Comparison of ENCODE assay signal across 23 cellular contexts in genomic region chr11:70926543-70926942, GRCh38.
"Had no signal": no experiment of that assay in that cellular context is flagged by ENCODE, and none has a peak within 500 bp of the region (broad histone marks: within the 10 kb centered on the region; RNA-seq: fewer than 3 reads in every experiment).

No MANE protein-coding gene starts in this region.

- H3K27ac Mint-ChIP-seq: activated B cell treated with CpG ODN at 0.5 μM for 24 hours; activated CD4-positive, alpha-beta T cell treated with anti-CD3 and anti-CD28 coated beads, Interleukin-2, amount 10 ng/mL, durations not matched to agents 24 days and 14 days; activated CD8-positive, alpha-beta memory T cell treated with anti-CD3 and anti-CD28 coated beads, Interleukin-2, amount 10 ng/mL, durations not matched to agents 7 days and 5 days; activated naive CD4-positive, alpha-beta T cell treated with anti-CD3 and anti-CD28 coated beads, Interleukin-2, amount 50 U/mL, for 24 hours; activated T-cell treated with anti-CD3 and anti-CD28 coated beads, Interleukin-2, amount 50 U/mL, for 24 hours; activated T-helper 1 cell treated with anti-CD3 and anti-CD28 coated beads, Interleukin-12 subunit alpha, Interleukin-12 subunit beta, Interleukin-2, Interleukin-4 antibody, amounts not matched to agents 30 ng/mL and 10 ng/mL and 1 ng/mL, durations not matched to agents 14 hours and 24 hours and 36 hours; IgD-negative memory B cell; T-helper 17 cell had no signal

- ATAC-seq: activated CD8-positive, alpha-beta memory T cell treated with anti-CD3 and anti-CD28 coated beads, Interleukin-2, amount 10 ng/mL, durations not matched to agents 7 days and 5 days; T-helper 17 cell had no signal

- H3K27me3 ChIP-seq: cardiac muscle cell, Peyer's patch had no signal

- H3K27me3 Mint-ChIP-seq: activated CD4-positive, alpha-beta T cell treated with anti-CD3 and anti-CD28 coated beads, Interleukin-2, amount 10 ng/mL, durations not matched to agents 24 days and 14 days; activated CD8-positive, alpha-beta memory T cell treated with anti-CD3 and anti-CD28 coated beads, Interleukin-2, amount 10 ng/mL, durations not matched to agents 7 days and 5 days; T-helper 17 cell had no signal

- H3K36me3 ChIP-seq: cardiac muscle cell, Peyer's patch had no signal

- H3K4me1 ChIP-seq: Peyer's patch had no signal

- H3K4me1 Mint-ChIP-seq: activated B cell treated with CpG ODN at 0.5 μM for 24 hours; activated CD4-positive, alpha-beta T cell treated with anti-CD3 and anti-CD28 coated beads, Interleukin-2, amount 10 ng/mL, durations not matched to agents 24 days and 14 days; activated CD8-positive, alpha-beta memory T cell treated with anti-CD3 and anti-CD28 coated beads, Interleukin-2, amount 10 ng/mL, durations not matched to agents 7 days and 5 days; activated naive CD4-positive, alpha-beta T cell treated with anti-CD3 and anti-CD28 coated beads, Interleukin-2, amount 50 U/mL, for 24 hours; T-helper 17 cell had no signal

- H3K36me3 Mint-ChIP-seq: activated naive CD4-positive, alpha-beta T cell treated with anti-CD3 and anti-CD28 coated beads, Interleukin-2, amount 50 U/mL, for 24 hours had no signal

- H3K4me3 ChIP-seq: cardiac muscle cell, Peyer's patch had no signal

- H3K27ac ChIP-seq: cardiac muscle cell, Peyer's patch had no signal

- DNase-seq: activated B cell treated with CpG ODN at 0.5 μM for 24 hours; activated CD4-positive, alpha-beta T cell treated with anti-CD3 and anti-CD28 coated beads for 1 hour; activated CD4-positive, alpha-beta T cell treated with anti-CD3 and anti-CD28 coated beads, Interleukin-2, amount 10 ng/mL, durations not matched to agents 24 days and 14 days; activated CD4-positive, alpha-beta T cell treated with anti-CD3 and anti-CD28 coated beads, Interleukin-2, amount 50 U/mL, for 48 hours; activated CD8-positive, alpha-beta memory T cell treated with anti-CD3 and anti-CD28 coated beads, Interleukin-2, amount 10 ng/mL, durations not matched to agents 7 days and 5 days; activated effector memory CD4-positive, alpha-beta T cell treated with Interleukin-2 at 50 U/mL for 16 hours; activated naive CD4-positive, alpha-beta T cell; activated T-cell treated with anti-CD3 and anti-CD28 coated beads, Interleukin-2, amount 50 U/mL, for 24 hours; KG1; NCI-H1105; NCI-H1436; NCI-H1694 treated with DMSO at 0.1 percent for 48 hours; NCI-H2081 treated with DMSO at 0.1 percent for 48 hours; NCI-H446; NCI-H524; Peyer's patch; SHP77 treated with DMSO at 0.1 percent for 48 hours; T-helper 17 cell; T-helper 9 cell had no signal

- H3K4me3 Mint-ChIP-seq: activated B cell treated with CpG ODN at 0.5 μM for 24 hours; activated CD4-positive, alpha-beta T cell treated with anti-CD3 and anti-CD28 coated beads, Interleukin-2, amount 10 ng/mL, durations not matched to agents 24 days and 14 days; activated CD8-positive, alpha-beta memory T cell treated with anti-CD3 and anti-CD28 coated beads, Interleukin-2, amount 10 ng/mL, durations not matched to agents 7 days and 5 days; activated naive CD4-positive, alpha-beta T cell treated with anti-CD3 and anti-CD28 coated beads, Interleukin-2, amount 50 U/mL, for 24 hours; activated T-cell treated with anti-CD3 and anti-CD28 coated beads, Interleukin-2, amount 50 U/mL, for 24 hours; activated T-helper 1 cell treated with anti-CD3 and anti-CD28 coated beads, Interleukin-12 subunit alpha, Interleukin-12 subunit beta, Interleukin-2, Interleukin-4 antibody, amounts not matched to agents 30 ng/mL and 10 ng/mL and 1 ng/mL, durations not matched to agents 14 hours and 24 hours and 36 hours; IgD-negative memory B cell; T-helper 17 cell had no signal
